32 cellular contexts compared by ENCODE assay signal in genomic region chr15:84839714-84840113, GRCh38. TPM values are rescaled to one million over a fixed set of nuclear protein-coding genes. Genes with fewer than 3 reads are reported as not detected.
DNase-seq lines count a peak whose midpoint lies in the region; ATAC-seq, FAIRE-seq and TF ChIP-seq lines count a peak whose summit lies in the region.
"Had no signal": no experiment of that assay in that cellular context is flagged by ENCODE, and none has a peak within 500 bp of the region (broad histone marks: within the 10 kb centered on the region; RNA-seq: fewer than 3 reads in every experiment).

No MANE protein-coding gene starts in this region.

- DNase-seq in heart left ventricle: peak in 1 of 5 donors; percentile 33
- DNase-seq in left cardiac atrium: no peak
- no peak for DNase-seq in kidney
- no peak for DNase-seq in upper lobe of right lung
- DNase-seq in NCI-H2107 (lab: John Stamatoyannopoulos, UW): no peak
- DNase-seq in HEK293T (ENCODE audit: extremely low spot score): no peak
- DNase-seq: activated CD4-positive, alpha-beta memory T cell treated with anti-CD3 and anti-CD28 coated beads, Interleukin-2, amount 10 ng/mL, durations not matched to agents 7 days and 5 days; activated naive CD4-positive, alpha-beta T cell treated with Interleukin-2 at 50 U/mL for 16 hours; activated T-cell treated with anti-CD3 and anti-CD28 coated beads, Interleukin-2, amount 50 U/mL, for 4 hours; amniotic stem cell; central memory CD4-positive, alpha-beta T cell; DMS53; foreskin keratinocyte; GDM1; MG63; naive thymus-derived CD8-positive, alpha-beta T cell; NCI-H1436 treated with DMSO at 0.1 percent for 48 hours; NCI-H2171 treated with DMSO at 0.1 percent for 48 hours; stimulated activated CD4-positive, alpha-beta T cell treated with anti-CD3 and anti-CD28 coated beads, Interleukin-1b, Interleukin-23, amount 100 ng/mL, for 48 hours; T-helper 9 cell; trophoblast cell had no signal

- H3K4me3 ChIP-seq in heart left ventricle (no peak overlapping the region), kidney (ENCODE audit: low read length in 2 of 2) (no peak overlapping the region), rectal smooth muscle tissue (ENCODE audit: low read length) (no peak overlapping the region), upper lobe of right lung (no peak overlapping the region)
- H3K4me3 ChIP-seq: K562, MG63, skin epidermis had no signal

- no peak for FAIRE-seq in kidney (lab: Jason Lieb, UNC)
- FAIRE-seq: K562, keratinocyte had no signal

- POLR2A ChIA-PET in HEK293T (lab: Yijun Ruan, JAX): no interaction called here

- H3K36me3 ChIP-seq in heart left ventricle (peaks cover 0 to 38% (median 11%) of the 10 kb centered on the region in 9 donors), kidney (ENCODE audit: control insufficient read depth in 1 of 2, insufficient read depth in 2 of 2, low read length in 2 of 2) (no peaks in the 10 kb centered on the region), rectal smooth muscle tissue (ENCODE audit: control insufficient read depth, insufficient read depth, low read length) (no peaks in the 10 kb centered on the region), upper lobe of right lung (no peaks in the 10 kb centered on the region)
- H3K36me3 ChIP-seq: MG63 had no signal

- H3K27ac ChIP-seq in heart left ventricle: peak overlapping the region; percentile 85 to 99 (median 96)
- peak overlapping the region; percentile 97 to 98 for H3K27ac ChIP-seq in kidney (ENCODE audit: low read depth in 2 of 2, low read length in 2 of 2)
- H3K27ac ChIP-seq in rectal smooth muscle tissue (ENCODE audit: low read depth, low read length): peak overlapping the region; percentile 76
- peak overlapping the region; percentile 78 for H3K27ac ChIP-seq in upper lobe of right lung
- H3K27ac ChIP-seq: foreskin keratinocyte, RWPE1 had no signal

- peak overlapping the region in 1 of 2 donors; percentile 78 for H3K9ac ChIP-seq in kidney (ENCODE audit: low read length in 2 of 2)
- H3K9ac ChIP-seq in rectal smooth muscle tissue (ENCODE audit: low read length): no peak overlapping the region

- peaks cover 0 to 82% (median 48%) of the 10 kb centered on the region in 12 donors for H3K4me1 ChIP-seq in heart left ventricle
- H3K4me1 ChIP-seq in kidney (ENCODE audit: control insufficient read depth in 1 of 2, insufficient read depth in 1 of 2, low read depth in 1 of 2, low read length in 2 of 2): peaks cover 16 to 24% of the 10 kb centered on the region in 2 donors
- peaks cover 16% of the 10 kb centered on the region for H3K4me1 ChIP-seq in rectal smooth muscle tissue (ENCODE audit: control insufficient read depth, insufficient read depth, low read length)
- peaks cover 19% of the 10 kb centered on the region for H3K4me1 ChIP-seq in upper lobe of right lung
- H3K4me1 ChIP-seq: foreskin keratinocyte had no signal

- TF ChIP-seq CTCF in heart left ventricle (IDR thresholded peaks at IDR 0.05) (peak in 1 of 12 donors; percentile 10), kidney (IDR thresholded peaks at IDR 0.05; ENCODE audit: borderline replicate concordance, extremely low read depth, insufficient read depth) (no peak), upper lobe of right lung (IDR thresholded peaks at IDR 0.05) (no peak)

- CTCF ChIA-PET in HEK293T (lab: Yijun Ruan, JAX): interaction anchor here (0.6 kb wide), 1 partner anchor 240 kb away, joined by 3 read pairs; no protein-coding TSS in a partner anchor

- H3K9me3 ChIP-seq in heart left ventricle (no peaks in the 10 kb centered on the region), kidney (ENCODE audit: control insufficient read depth in 1 of 2, low read length in 2 of 2) (no peaks in the 10 kb centered on the region), upper lobe of right lung (no peaks in the 10 kb centered on the region)
- H3K9me3 ChIP-seq: MG63 had no signal

- intact Hi-C loops in heart left ventricle (cut with DNase I) (loop anchor here in 1 of 10 donors (5.0 kb wide), 1 partner anchor 78 kb away; no protein-coding TSS in a partner anchor), left cardiac atrium (cut with DNase I) (no loop called here), kidney (cut with DNase I) (no loop called here), upper lobe of right lung (cut with DNase I) (no loop called here)

- WGBS in heart left ventricle, 4 donors: 93 to 95% (median 95%) methylated on average over 16 to 23 of the region's 23 CpGs

- no peak for TF ChIP-seq POLR2A in heart left ventricle (IDR thresholded peaks at IDR 0.05)

- H3K27me3 ChIP-seq in heart left ventricle (no peaks in the 10 kb centered on the region), rectal smooth muscle tissue (ENCODE audit: control insufficient read depth, insufficient read depth, low read length) (no peaks in the 10 kb centered on the region), upper lobe of right lung (no peaks in the 10 kb centered on the region)
- H3K27me3 ChIP-seq: MG63 had no signal

- ATAC-seq in heart left ventricle: no peak
- ATAC-seq in left cardiac atrium: no peak
- no peak for ATAC-seq in upper lobe of right lung
- ATAC-seq in GM18502 (IDR thresholded peaks at IDR 0.05; ENCODE audit: poor library complexity, unreplicated experiment): no peak
- ATAC-seq: activated T-cell treated with anti-CD3 and anti-CD28 coated beads, Interleukin-2, amount 50 U/mL, for 4 hours; foreskin keratinocyte; naive thymus-derived CD8-positive, alpha-beta T cell; stimulated activated effector memory CD8-positive, alpha-beta T cell treated with anti-CD3 and anti-CD28 coated beads, Interleukin-12 subunit alpha, Interleukin-12 subunit beta, amount 100 ng/mL, for 72 hours had no signal

TF ChIP-seq in HEK293T, 16 proteins besides CTCF, POLR2A, EP300 and RAD21:
- TF ChIP-seq TARDBP (IDR thresholded peaks at IDR 0.05) (no peak), CTBP1 (IDR thresholded peaks at IDR 0.05; ENCODE audit: borderline replicate concordance) (no peak), FOXM1 (IDR thresholded peaks at IDR 0.05; ENCODE audit: borderline replicate concordance) (no peak), ELF4 (IDR thresholded peaks at IDR 0.05) (no peak), SP1 (IDR thresholded peaks at IDR 0.05) (no peak), HDGF (IDR thresholded peaks at IDR 0.05; ENCODE audit: borderline replicate concordance) (no peak)
TF ChIP-seq in HEK293T: peak in this region for 0.

RNA-seq across cellular contexts. Expression of gene ALPK3, which starts 22.6 kb away (rescaled TPM):
- 100 to 1,000 TPM in 8 of 9 donors, 10 to 100 TPM in 1; 82.2 to 258 (median 172) TPM for total RNA-seq in heart left ventricle
- polyA plus RNA-seq in heart left ventricle: 100 to 1,000 TPM; 110 to 144 TPM
- 10 to 100 TPM; 59.9 to 75.7 TPM for total RNA-seq in left cardiac atrium
- 20.2 TPM for total RNA-seq in kidney
- 3.1 TPM for polyA plus RNA-seq in kidney (ENCODE audit: insufficient read depth, low read depth, low replicate concordance)
- 21.0 TPM for total RNA-seq in upper lobe of right lung

RNA-seq across cellular contexts. Expression of gene SLC28A1, which starts 44.7 kb away (rescaled TPM):
- total RNA-seq in heart left ventricle: 1 to 10 TPM in 3 of 9 donors, under 1 TPM in 5, not detected in 1; 0.14 to 2.9 (median 0.74) TPM
- 1 to 10 TPM in 1 of 2 donors, under 1 TPM in 1; 0.17 to 1.9 TPM for polyA plus RNA-seq in heart left ventricle
- total RNA-seq in left cardiac atrium: under 1 TPM; 0.13 to 0.18 TPM
- total RNA-seq in kidney: 12.8 TPM
- 51.2 TPM for polyA plus RNA-seq in kidney (ENCODE audit: insufficient read depth, low read depth, low replicate concordance)
- total RNA-seq in upper lobe of right lung: not detected
- total RNA-seq: A172; activated CD4-positive, alpha-beta memory T cell treated with anti-CD3 and anti-CD28 coated beads, Interleukin-2, amount 10 ng/mL, durations not matched to agents 7 days and 5 days; activated T-cell treated with anti-CD3 and anti-CD28 coated beads, Interleukin-2, amount 50 U/mL, for 4 hours; epithelial cell of proximal tubule; foreskin keratinocyte; K562; naive thymus-derived CD8-positive, alpha-beta T cell; osteocyte; WTC11 had no signal
- polyA plus RNA-seq: foreskin keratinocyte; keratinocyte; naive thymus-derived CD8-positive, alpha-beta T cell had no signal
